ENCODE assay signal across 8 cellular contexts in the genomic region with DNA sequence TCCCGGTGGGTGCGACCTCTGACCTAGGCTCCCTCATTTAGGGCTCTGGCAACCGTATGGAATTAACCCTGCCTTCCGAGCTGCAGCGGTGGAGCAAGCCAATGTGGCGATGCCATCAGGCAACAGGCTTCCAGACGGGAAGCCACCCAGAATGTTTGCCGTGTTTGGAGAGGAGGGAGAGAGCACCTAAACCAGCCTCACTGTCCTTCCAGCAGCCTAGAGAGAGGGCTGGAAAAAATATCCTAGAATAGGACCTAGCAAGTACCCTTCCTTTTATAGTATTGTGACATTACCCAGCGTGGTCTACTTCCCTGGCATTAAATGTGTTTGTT. TPM values are rescaled to one million over a fixed set of nuclear protein-coding genes. Genes with fewer than 3 reads are reported as not detected.
A peak's percentile ranks its signal among the peaks of the same experiment; 100 is the strongest.
DNase-seq lines count a peak whose midpoint lies in the region; ATAC-seq and TF ChIP-seq lines count a peak whose summit lies in the region.

No MANE protein-coding gene starts in this region.

- BruUV-seq in HCT116 (replicated peaks; lab: Mats Ljungman, UMichigan), result no TSS peak

- DNase-seq in HCT116 (ENCODE audit: low read depth, low spot score) (no peak), SK-N-DZ (ENCODE audit: low spot score) (peak; percentile 84), foreskin melanocyte (peak; percentile 35), EL (no peak), left lobe of liver (ENCODE audit: low spot score) (no peak)

- peaks cover 14% of the 10 kb centered on the region; the same call in 1 of the 2 replicates for H3K79me2 ChIP-seq in HCT116 (ENCODE audit: insufficient read depth, low read length)

- CTCF ChIA-PET in HCT116 (lab: Charles Lee), result interaction anchor here (0.6 to 1.9 kb wide), 3 partner anchors 8 to 95 kb away, joined by 3 to 5 read pairs (median 5); no protein-coding TSS in a partner anchor

- H3K4me2 ChIP-seq in HCT116 (ENCODE audit: low read length), result peak overlapping the region; percentile 93

- H2AFZ ChIP-seq in HCT116 (ENCODE audit: low read depth, low read length, poor library complexity, severe bottlenecking), result peak overlapping the region; percentile 85

- POLR2A ChIA-PET in HCT116 (lab: Charles Lee), result no interaction called here

- no peaks in the 10 kb centered on the region for H3K27me3 ChIP-seq in HCT116 (ENCODE audit: insufficient read depth, low read length)
- peaks cover 0 to 3% (median 0%) of the 10 kb centered on the region in 3 donors for H3K27me3 ChIP-seq in skeletal muscle tissue (ENCODE audit: control insufficient read depth in 3 of 3, insufficient read depth in 3 of 3, low read length in 3 of 3)

- no peak for TF ChIP-seq POLR2A in HCT116 (IDR thresholded peaks at IDR 0.05; ENCODE audit: borderline replicate concordance, extremely low read depth, insufficient read depth, insufficient read length)

- intact Hi-C loops in HCT116 (cut with micrococcal nuclease), result loop anchor here (2.0 kb wide), 1 partner anchor 519 kb away; no protein-coding TSS in a partner anchor

- H3K27ac ChIP-seq in HCT116 (ENCODE audit: low read depth, low read length), result no peak overlapping the region
- H3K27ac ChIP-seq in skeletal muscle tissue (ENCODE audit: low read depth, low read length), result no peak overlapping the region

- H3K4me1 ChIP-seq in HCT116 (ENCODE audit: control insufficient read depth in 1 of 2, insufficient read depth in 2 of 2, low read length in 2 of 2), result peaks cover 7 to 25% of the 10 kb centered on the region in 2 experiments; a peak in 3 of 4 replicates
- peaks cover 3 to 9% (median 8%) of the 10 kb centered on the region in 3 donors for H3K4me1 ChIP-seq in skeletal muscle tissue (ENCODE audit: control insufficient read depth in 3 of 3, insufficient read depth in 3 of 3, low read length in 3 of 3)

- no peak for TF ChIP-seq CTCF in HCT116 (IDR thresholded peaks at IDR 0.05 in 2 of 3, conservative IDR thresholded peaks at IDR 0.05 in 1 of 3; ENCODE audit: borderline replicate concordance in 1 of 3, insufficient read depth in 1 of 3, low read depth in 2 of 3, low read length in 2 of 3)

- TF ChIP-seq RAD21 in HCT116 (IDR thresholded peaks at IDR 0.05; ENCODE audit: low read depth), result no peak

- H4K20me1 ChIP-seq in HCT116 (ENCODE audit: insufficient read depth), result no peaks in the 10 kb centered on the region

- no peaks in the 10 kb centered on the region for H3K36me3 ChIP-seq in HCT116 (ENCODE audit: control insufficient read depth in 1 of 2, insufficient read depth in 2 of 2, low read length in 2 of 2)
- no peaks in the 10 kb centered on the region for H3K36me3 ChIP-seq in skeletal muscle tissue (ENCODE audit: control insufficient read depth in 3 of 3, insufficient read depth in 3 of 3, low read length in 3 of 3)

- RAD21 ChIA-PET in HCT116 (lab: Charles Lee; ENCODE audit: low non-redundant PET in 1 of 2, low total read pairs in 2 of 2, uncharacterized antibody in 2 of 2, unreplicated experiment in 2 of 2), result no interaction called here

- H3K9me2 ChIP-seq in HCT116 (ENCODE audit: insufficient read depth), result no peaks in the 10 kb centered on the region

- ATAC-seq in HCT116 (no peak), HG03039 (IDR thresholded peaks at IDR 0.05; ENCODE audit: unreplicated experiment) (no peak), HG02885 (IDR thresholded peaks at IDR 0.05; ENCODE audit: poor library complexity, unreplicated experiment) (no peak), left lobe of liver (no peak)

- no peaks in the 10 kb centered on the region for H3K9me3 ChIP-seq in HCT116 (ENCODE audit: control insufficient read depth in 1 of 2, insufficient read depth in 1 of 2, low read depth in 1 of 2, low read length in 2 of 2)
- no peaks in the 10 kb centered on the region for H3K9me3 ChIP-seq in skeletal muscle tissue (ENCODE audit: control insufficient read depth in 3 of 3, low read length in 3 of 3)

- no peak overlapping the region; the same call in 1 of the 2 replicates for H3K9ac ChIP-seq in HCT116 (ENCODE audit: low read length)
- H3K9ac ChIP-seq in skeletal muscle tissue (ENCODE audit: low read depth in 1 of 3, low read length in 3 of 3), result peak overlapping the region in 1 of 3 donors; percentile 68

- peak overlapping the region; percentile 19 to 75 for H3K4me3 ChIP-seq in HCT116 (replicated peaks in 1 of 2; ENCODE audit: low read depth in 1 of 2, low read length in 2 of 2)
- peak overlapping the region; percentile 76 to 83 (median 80) for H3K4me3 ChIP-seq in skeletal muscle tissue (ENCODE audit: low read length in 3 of 3)

TF ChIP-seq in HCT116, 20 proteins besides CTCF, POLR2A, EP300 and RAD21:
- no peak for TF ChIP-seq ZNF274 (IDR thresholded peaks at IDR 0.05; ENCODE audit: low read depth, low read length)
- TF ChIP-seq FOSL1 (IDR thresholded peaks at IDR 0.05; ENCODE audit: low read depth), result no peak
- TF ChIP-seq SRF (IDR thresholded peaks at IDR 0.05; ENCODE audit: low read depth), result no peak

RNA-seq across cellular contexts. Expression of a gene that starts 0.3 kb away (rescaled TPM):
- total RNA-seq in HCT116 (2021; ENCODE audit: unreplicated experiment) (6.8 TPM), skeletal muscle tissue (8.4 TPM), left lobe of liver (5.7 TPM)
- polyA plus RNA-seq in HCT116 (2012), result 1.1 and 1.6 TPM in 2 replicates
- polyA plus RNA-seq in SK-N-DZ (2014; cell fraction: cytosol; rRNA removed), result 6.2 and 8.6 TPM in 2 replicates
- 8.0 and 8.3 TPM in 2 replicates for polyA plus RNA-seq in SK-N-DZ (2014; cell fraction: nucleus; rRNA removed)

Comparison
In these comparisons a context has a peak if more than half of its experiments do, and no peak if none do; other contexts are left out.
1. DNase-seq: peak in SK-N-DZ (single experiment) and foreskin melanocyte (single experiment); none in HCT116 (single experiment), EL (single experiment) and left lobe of liver (single experiment).